Comparison of ENCODE assay signal across 8 cellular contexts in genomic region chr14:100192672-100193416, GRCh38. TPM values are rescaled to one million over a fixed set of nuclear protein-coding genes. Genes with fewer than 3 reads are reported as not detected.
DNase-seq lines count a peak whose midpoint lies in the region; ATAC-seq and TF ChIP-seq lines count a peak whose summit lies in the region.

No MANE protein-coding gene starts in this region.

- H3K9me2 ChIP-seq in GM23248 (ENCODE audit: insufficient read depth), result no peaks in the 10 kb centered on the region

- H3K4me3 ChIP-seq in GM23248 (peak overlapping the region; percentile 53), fibroblast of lung (replicated peaks in 1 of 4; ENCODE audit: control extremely low read depth in 1 of 4, insufficient read depth in 1 of 4, low read depth in 3 of 4, low read length in 4 of 4) (peak overlapping the region; percentile 31 to 56 (median 46))

- peak overlapping the region; percentile 97 for H3K27ac Mint-ChIP-seq in activated T-helper 17 cell treated with anti-CD3 and anti-CD28 coated beads, Interleukin-2, amount 50 U/mL, for 72 hours
- H3K27ac Mint-ChIP-seq in natural killer cell, result peak overlapping the region; percentile 84 to 93

- peak; percentile 99 for ATAC-seq in activated T-helper 17 cell treated with anti-CD3 and anti-CD28 coated beads, Interleukin-2, amount 50 U/mL, for 72 hours (replicated peaks)
- ATAC-seq in natural killer cell, result peak; percentile 97 to 99 (median 98)

- peaks cover 4% of the 10 kb centered on the region; the same call in 1 of the 2 replicates for H3F3A ChIP-seq in GM23248 (ENCODE audit: insufficient read depth)

- no peaks in the 10 kb centered on the region for H3K36me3 Mint-ChIP-seq in activated T-helper 17 cell treated with anti-CD3 and anti-CD28 coated beads, Interleukin-2, amount 50 U/mL, for 72 hours (ENCODE audit: low read depth)
- no peaks in the 10 kb centered on the region for H3K36me3 Mint-ChIP-seq in natural killer cell

- H3K9ac ChIP-seq in GM23248 (peak overlapping the region; percentile 88), fibroblast of lung (ENCODE audit: insufficient read depth, low read length) (peak overlapping the region; percentile 66)

- no peaks in the 10 kb centered on the region for H3K27me3 ChIP-seq in GM23248 (replicated peaks; ENCODE audit: insufficient read depth)
- no peaks in the 10 kb centered on the region for H3K27me3 ChIP-seq in fibroblast of lung (ENCODE audit: control insufficient read depth, insufficient read depth, low read length)

- H3K9me3 Mint-ChIP-seq in activated T-helper 17 cell treated with anti-CD3 and anti-CD28 coated beads, Interleukin-2, amount 50 U/mL, for 72 hours, result no peaks in the 10 kb centered on the region
- no peaks in the 10 kb centered on the region for H3K9me3 Mint-ChIP-seq in natural killer cell

- WGBS in GM23248 (ENCODE audit: low coverage in 1 of 2, low lambda C conversion rate in 2 of 2, missing lambda C conversion rate in 2 of 2), 2 experiments, result 1 to 3% methylated on average over 41 to 46 of the region's 62 CpGs

- peaks cover 6% of the 10 kb centered on the region for H3K4me1 Mint-ChIP-seq in activated T-helper 17 cell treated with anti-CD3 and anti-CD28 coated beads, Interleukin-2, amount 50 U/mL, for 72 hours
- H3K4me1 Mint-ChIP-seq in natural killer cell, result peaks cover 7 to 9% of the 10 kb centered on the region in 2 donors

- DNase-seq in EH (ENCODE audit: low read depth) (peak; percentile 98), GM23248 (peak; percentile 99), Kasumi-1 (lab: John Stamatoyannopoulos, UW) (peak; percentile 94 to 98), RKO (ENCODE audit: low spot score) (peak; percentile 97), fibroblast of lung (ENCODE audit: low read depth in 2 of 2) (peak; percentile 94 to 95), natural killer cell (peak; percentile 99)
- peak; percentile 100 for DNase-seq in stimulated activated naive CD4-positive, alpha-beta T cell treated with Interleukin-2 at 50 U/mL for 16 hours (lab: John Stamatoyannopoulos, UW)

- intact Hi-C loops in natural killer cell (cut with micrococcal nuclease), result loop anchor here (1.0 to 5.0 kb wide), 7 partner anchors 21 to 511 kb away; partner anchors contain the start of gene CYP46A1

- peak overlapping the region; percentile 43; the same call in 1 of the 2 replicates for H3K27ac ChIP-seq in GM23248
- peak overlapping the region; percentile 70 for H3K27ac ChIP-seq in fibroblast of lung (ENCODE audit: insufficient read depth, low read length)

- H4K20me1 ChIP-seq in GM23248 (ENCODE audit: insufficient read depth) (no peaks in the 10 kb centered on the region), fibroblast of lung (ENCODE audit: control insufficient read depth, extremely low read depth, insufficient read depth, low read length) (no peaks in the 10 kb centered on the region)

- H3K4me2 ChIP-seq in GM23248 (ENCODE audit: unreplicated experiment), result peak overlapping the region; percentile 82
- peak overlapping the region; percentile 80 for H3K4me2 ChIP-seq in fibroblast of lung (ENCODE audit: extremely low read depth, insufficient read depth, low read length)

- TF ChIP-seq CTCF in fibroblast of lung (conservative IDR thresholded peaks at IDR 0.05 in 1 of 2, IDR thresholded peaks at IDR 0.05 in 1 of 2; ENCODE audit: low read depth in 1 of 2, low read length in 2 of 2) (peak; percentile 67 to 75), natural killer cell (IDR thresholded peaks at IDR 0.05) (peak; percentile 80)

- H3K9me3 ChIP-seq in GM23248 (ENCODE audit: low read depth) (no peaks in the 10 kb centered on the region), fibroblast of lung (ENCODE audit: control insufficient read depth, insufficient read depth, low read depth, low read length) (no peaks in the 10 kb centered on the region)

- no peaks in the 10 kb centered on the region for H3K27me3 Mint-ChIP-seq in activated T-helper 17 cell treated with anti-CD3 and anti-CD28 coated beads, Interleukin-2, amount 50 U/mL, for 72 hours
- no peaks in the 10 kb centered on the region for H3K27me3 Mint-ChIP-seq in natural killer cell (ENCODE audit: low read depth in 2 of 2)

- H2AFZ ChIP-seq in GM23248 (peak overlapping the region; percentile 99), fibroblast of lung (ENCODE audit: low read length) (peak overlapping the region; percentile 85)

- H3K4me3 Mint-ChIP-seq in activated T-helper 17 cell treated with anti-CD3 and anti-CD28 coated beads, Interleukin-2, amount 50 U/mL, for 72 hours, result peak overlapping the region; percentile 89
- peak overlapping the region; percentile 76 for H3K4me3 Mint-ChIP-seq in natural killer cell

- H3K4me1 ChIP-seq in GM23248 (ENCODE audit: insufficient read depth), result peaks cover 6% of the 10 kb centered on the region; the same call in 1 of the 2 replicates
- peaks cover 6% of the 10 kb centered on the region for H3K4me1 ChIP-seq in fibroblast of lung (ENCODE audit: control insufficient read depth, extremely low read depth, insufficient read depth, low read length)

- H3K79me2 ChIP-seq in GM23248 (ENCODE audit: insufficient read depth) (no peaks in the 10 kb centered on the region), fibroblast of lung (ENCODE audit: control insufficient read depth, insufficient read depth, low read length) (no peaks in the 10 kb centered on the region)

- H3K36me3 ChIP-seq in GM23248 (ENCODE audit: low read depth) (no peaks in the 10 kb centered on the region), fibroblast of lung (ENCODE audit: control insufficient read depth, insufficient read depth, low read length) (no peaks in the 10 kb centered on the region)

- in situ Hi-C loops in GM23248 (cut with MboI), result loop anchor here (5.0 kb wide), 1 partner anchor 211 kb away; no protein-coding TSS in a partner anchor

RNA-seq across cellular contexts. Expression of gene DEGS2, which starts 33.4 kb away (rescaled TPM):
- 1.4 TPM in 1 of 2 replicates, not detected in the other for total RNA-seq in GM23248 (2014; rRNA removed; shearing (Covaris generic))
- not detected in 2 replicates for polyA plus RNA-seq in GM23248 (2016; fragmentation: Nextera tagmentation; extraction: Ambion mirVana)
- 1 to 10 TPM in 1 of 2 donors, under 1 TPM in 1; 0.30 to 8.3 TPM for total RNA-seq in activated T-helper 17 cell treated with anti-CD3 and anti-CD28 coated beads, Interleukin-2, amount 50 U/mL, for 72 hours
- total RNA-seq in fibroblast of lung, result under 0.01 and 0.26 TPM in 2 replicates
- polyA plus RNA-seq in fibroblast of lung, result not detected in 2 replicates
- 0.13 and 0.21 TPM in 2 replicates for polyA plus RNA-seq in fibroblast of lung (2012)
- not detected in 2 replicates for polyA minus RNA-seq in fibroblast of lung (ENCODE audit: low replicate concordance)
- 1 to 10 TPM in 2 of 3 donors, under 1 TPM in 1; 0.60 to 7.1 (median 4.4) TPM for total RNA-seq in natural killer cell

RNA-seq across cellular contexts. Expression of gene YY1, which starts 46.1 kb away (rescaled TPM):
- total RNA-seq in GM23248 (2014; rRNA removed; shearing (Covaris generic)), result 43.3 and 45.3 TPM in 2 replicates
- polyA plus RNA-seq in GM23248 (2016; fragmentation: Nextera tagmentation; extraction: Ambion mirVana) (34.9 and 38.2 TPM in 2 replicates), fibroblast of lung (33.8 and 41.9 TPM in 2 replicates)
- total RNA-seq in activated T-helper 17 cell treated with anti-CD3 and anti-CD28 coated beads, Interleukin-2, amount 50 U/mL, for 72 hours, result 10 to 100 TPM; 63.8 to 77.0 TPM
- total RNA-seq in fibroblast of lung (37.5 and 40.8 TPM in 2 replicates), natural killer cell (10 to 100 TPM; 77.9 to 92.6 (median 90.4) TPM)
- 41.6 and 46.1 TPM in 2 replicates for polyA plus RNA-seq in fibroblast of lung (2012)
- polyA minus RNA-seq in fibroblast of lung (ENCODE audit: low replicate concordance), result 12.4 and 17.8 TPM in 2 replicates

Comparison
In these comparisons a context has a peak if more than half of its experiments do, and no peak if none do; other contexts are left out.
1. Peak in every context shown above with its lines: DNase-seq, ATAC-seq, H3K4me3 ChIP-seq and H3K27ac ChIP-seq.